In the genomic region with DNA sequence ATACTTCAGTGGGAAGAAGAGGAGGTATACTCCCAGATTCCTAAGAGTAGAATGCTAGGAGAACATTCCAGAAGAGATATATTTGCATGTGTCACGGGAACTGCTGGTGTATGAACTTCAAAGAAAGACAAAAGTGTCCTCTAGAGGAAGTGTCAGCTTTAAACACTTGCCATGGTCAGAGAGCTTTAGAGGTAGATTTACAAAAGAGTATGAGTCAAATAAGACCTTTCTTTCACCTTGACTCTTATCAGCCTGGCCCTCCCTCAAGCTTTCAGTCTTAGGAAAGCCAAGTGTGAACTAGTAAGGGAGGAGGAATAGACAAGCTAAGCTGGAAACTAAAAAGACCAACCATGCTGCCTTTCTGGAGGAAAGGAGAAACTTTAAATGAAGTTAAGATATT, we compare ENCODE assay signal across 24 cellular contexts. TPM values are rescaled to one million over a fixed set of nuclear protein-coding genes. Genes with fewer than 3 reads are reported as not detected.
DNase-seq lines count a peak whose midpoint lies in the region; ATAC-seq and TF ChIP-seq lines count a peak whose summit lies in the region.
"Had no signal": no experiment of that assay in that cellular context is flagged by ENCODE, and none has a peak within 500 bp of the region (broad histone marks: within the 10 kb centered on the region; RNA-seq: fewer than 3 reads in every experiment).

No MANE protein-coding gene starts in this region.

- CTCF ChIA-PET in activated CD8-positive, alpha-beta T cell treated with anti-CD3 and anti-CD28 coated beads, Interleukin-2, amount 10 ng/mL, durations not matched to agents 7 days and 5 days (lab: Charles Lee) = no interaction called here

- no peaks in the 10 kb centered on the region for H3K36me3 Mint-ChIP-seq in activated CD8-positive, alpha-beta T cell treated with anti-CD3 and anti-CD28 coated beads, Interleukin-2, amount 10 ng/mL, durations not matched to agents 7 days and 5 days (ENCODE audit: low read depth)

- no peak overlapping the region for H3K27ac Mint-ChIP-seq in activated CD8-positive, alpha-beta T cell treated with anti-CD3 and anti-CD28 coated beads, Interleukin-2, amount 10 ng/mL, durations not matched to agents 7 days and 5 days
- H3K27ac Mint-ChIP-seq: activated T-cell treated with anti-CD3 and anti-CD28 coated beads, Interleukin-2, amount 50 U/mL, for 24 hours; WTC11 had no signal

- H3K27ac ChIP-seq in parathyroid adenoma = no peak overlapping the region
- no peak overlapping the region for H3K27ac ChIP-seq in tibial artery
- H3K27ac ChIP-seq: KMS-11 had no signal

- H3K9ac ChIP-seq in parathyroid adenoma = no peak overlapping the region
- H3K9ac ChIP-seq: KMS-11 had no signal

- H3K4me2 ChIP-seq in parathyroid adenoma (ENCODE audit: low read length) = no peak overlapping the region
- H3K4me2 ChIP-seq: KMS-11, smooth muscle cell had no signal

- H2AFZ ChIP-seq in parathyroid adenoma = peak overlapping the region; percentile 47

- TF ChIP-seq CTCF in parathyroid adenoma (IDR thresholded peaks at IDR 0.05) (peak; percentile 7), tibial artery (IDR thresholded peaks at IDR 0.05) (no peak)

- H3K27me3 ChIP-seq in parathyroid adenoma (ENCODE audit: control insufficient read depth, insufficient read depth, low read length) = no peaks in the 10 kb centered on the region
- no peaks in the 10 kb centered on the region for H3K27me3 ChIP-seq in tibial artery

- intact Hi-C loops in tibial artery (cut with DNase I; ENCODE audit: low total_unique reads) = no loop called here

- POLR2A ChIA-PET in activated CD8-positive, alpha-beta T cell treated with anti-CD3 and anti-CD28 coated beads, Interleukin-2, amount 10 ng/mL, durations not matched to agents 7 days and 5 days (lab: Charles Lee) = no interaction called here

- H3K9me3 ChIP-seq in parathyroid adenoma (ENCODE audit: control insufficient read depth, low read length) (no peaks in the 10 kb centered on the region), tibial artery (no peaks in the 10 kb centered on the region)

- H3K4me3 ChIP-seq in parathyroid adenoma (ENCODE audit: low read depth, low read length) = no peak overlapping the region
- no peak overlapping the region for H3K4me3 ChIP-seq in tibial artery
- H3K4me3 ChIP-seq: lung, smooth muscle cell had no signal

- no peak for DNase-seq in NCI-H1436 treated with DMSO at 0.1 percent for 48 hours (lab: John Stamatoyannopoulos, UW)
- DNase-seq in activated CD8-positive, alpha-beta T cell treated with anti-CD3 and anti-CD28 coated beads, Interleukin-2, amount 10 ng/mL, durations not matched to agents 7 days and 5 days = no peak
- DNase-seq in T1000 (lab: John Stamatoyannopoulos, UW) = no peak
- no peak for DNase-seq in tibial artery
- DNase-seq: activated naive CD4-positive, alpha-beta T cell; activated T-cell treated with anti-CD3 and anti-CD28 coated beads, Interleukin-2, amount 50 U/mL, for 24 hours; amniotic stem cell; cortex of kidney; EL; MV-4-11; NCI-H1694; NCI-H2171 treated with DMSO at 0.1 percent for 48 hours; NCI-H526; stimulated activated naive CD4-positive, alpha-beta T cell treated with Interleukin-2 at 50 U/mL for 16 hours had no signal

- H3K4me1 Mint-ChIP-seq in activated CD8-positive, alpha-beta T cell treated with anti-CD3 and anti-CD28 coated beads, Interleukin-2, amount 10 ng/mL, durations not matched to agents 7 days and 5 days (ENCODE audit: low read depth) = no peaks in the 10 kb centered on the region
- H3K4me1 Mint-ChIP-seq: WTC11 had no signal

- ATAC-seq in GM18499 (IDR thresholded peaks at IDR 0.05; ENCODE audit: insufficient read depth, unreplicated experiment) = peak; percentile 61
- ATAC-seq in GM21423 (IDR thresholded peaks at IDR 0.05; ENCODE audit: unreplicated experiment) = peak; percentile 56
- peak; percentile 70 for ATAC-seq in HG03108 (IDR thresholded peaks at IDR 0.05; ENCODE audit: unreplicated experiment)
- ATAC-seq in activated CD8-positive, alpha-beta T cell treated with anti-CD3 and anti-CD28 coated beads, Interleukin-2, amount 10 ng/mL, durations not matched to agents 7 days and 5 days = no peak
- ATAC-seq: WTC11 had no signal

- H3K79me2 ChIP-seq in parathyroid adenoma = no peaks in the 10 kb centered on the region

- no peaks in the 10 kb centered on the region for H3K9me3 Mint-ChIP-seq in activated CD8-positive, alpha-beta T cell treated with anti-CD3 and anti-CD28 coated beads, Interleukin-2, amount 10 ng/mL, durations not matched to agents 7 days and 5 days (ENCODE audit: insufficient read depth)
- H3K9me3 Mint-ChIP-seq: activated T-cell treated with anti-CD3 and anti-CD28 coated beads, Interleukin-2, amount 50 U/mL, for 24 hours had no signal

- H3K36me3 ChIP-seq in parathyroid adenoma (ENCODE audit: control insufficient read depth, insufficient read depth, low read length) (no peaks in the 10 kb centered on the region), tibial artery (no peaks in the 10 kb centered on the region)

- H3K4me1 ChIP-seq in parathyroid adenoma (no peaks in the 10 kb centered on the region), tibial artery (no peaks in the 10 kb centered on the region)

- H3K4me3 Mint-ChIP-seq in activated CD8-positive, alpha-beta T cell treated with anti-CD3 and anti-CD28 coated beads, Interleukin-2, amount 10 ng/mL, durations not matched to agents 7 days and 5 days = no peak overlapping the region
- H3K4me3 Mint-ChIP-seq: activated T-cell treated with anti-CD3 and anti-CD28 coated beads, Interleukin-2, amount 50 U/mL, for 24 hours; WTC11 had no signal

- H3K27me3 Mint-ChIP-seq in activated CD8-positive, alpha-beta T cell treated with anti-CD3 and anti-CD28 coated beads, Interleukin-2, amount 10 ng/mL, durations not matched to agents 7 days and 5 days (ENCODE audit: low read depth) = peaks cover 53% of the 10 kb centered on the region

RNA-seq across cellular contexts. Expression of a gene that starts 34.7 kb away (rescaled TPM):
- total RNA-seq in activated CD8-positive, alpha-beta T cell treated with anti-CD3 and anti-CD28 coated beads, Interleukin-2, amount 10 ng/mL, durations not matched to agents 7 days and 5 days = not detected
- total RNA-seq: bronchial epithelial cell, kidney epithelial cell, lung, smooth muscle cell, WTC11 had no signal

RNA-seq across cellular contexts. Expression of a gene that starts 48.8 kb away (rescaled TPM):
- 10 to 100 TPM; 19.0 to 20.4 TPM for total RNA-seq in activated CD8-positive, alpha-beta T cell treated with anti-CD3 and anti-CD28 coated beads, Interleukin-2, amount 10 ng/mL, durations not matched to agents 7 days and 5 days

RNA-seq across cellular contexts. Expression of a gene that starts 49.1 kb away (rescaled TPM):
- total RNA-seq in activated CD8-positive, alpha-beta T cell treated with anti-CD3 and anti-CD28 coated beads, Interleukin-2, amount 10 ng/mL, durations not matched to agents 7 days and 5 days = not detected
